6 cellular contexts compared by ENCODE assay signal in the genomic region with DNA sequence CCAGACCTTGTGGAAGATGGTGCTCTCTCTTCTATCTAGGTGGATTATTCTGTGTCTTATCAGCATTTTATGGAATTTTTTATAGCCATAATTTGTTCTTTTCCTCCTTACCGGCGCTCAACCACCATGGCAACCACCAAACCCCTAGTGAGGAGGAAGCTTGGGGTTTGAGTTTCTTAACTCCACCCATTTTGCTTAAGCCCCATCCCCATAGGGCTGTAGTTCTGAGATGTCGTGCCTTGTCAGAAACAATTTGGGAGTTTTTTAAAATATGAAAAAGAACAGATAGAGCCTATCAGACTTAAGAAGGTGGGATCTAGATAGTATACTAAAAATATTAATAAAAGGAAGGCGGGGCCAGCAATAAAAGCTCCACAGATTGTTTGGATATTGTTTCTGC. TPM values are rescaled to one million over a fixed set of nuclear protein-coding genes. Genes with fewer than 3 reads are reported as not detected.
DNase-seq lines count a peak whose midpoint lies in the region; ATAC-seq, FAIRE-seq and TF ChIP-seq lines count a peak whose summit lies in the region.

No MANE protein-coding gene starts in this region.

- H3K36me3 ChIP-seq in WERI-Rb-1 (peaks cover 89% of the 10 kb centered on the region), kidney (ENCODE audit: control insufficient read depth in 1 of 2, insufficient read depth in 2 of 2, low read length in 2 of 2) (peaks cover 42 to 62% of the 10 kb centered on the region in 2 donors)

- no peak for FAIRE-seq in kidney (lab: Jason Lieb, UNC)

- peaks cover 15 to 23% of the 10 kb centered on the region in 2 donors for H3K4me1 ChIP-seq in kidney (ENCODE audit: control insufficient read depth in 1 of 2, insufficient read depth in 1 of 2, low read depth in 1 of 2, low read length in 2 of 2)

- intact Hi-C loops in kidney (cut with DNase I): loop anchor here (10.0 kb wide), 1 partner anchor 79 kb away; no protein-coding TSS in a partner anchor

- H3K9ac ChIP-seq in kidney (ENCODE audit: low read length in 2 of 2): peak overlapping the region; percentile 86 to 99

- TF ChIP-seq CTCF in WERI-Rb-1 (IDR thresholded peaks at IDR 0.05; ENCODE audit: low read depth, low read length) (no peak), kidney (IDR thresholded peaks at IDR 0.05; ENCODE audit: borderline replicate concordance, extremely low read depth, insufficient read depth) (no peak)

- DNase-seq in NCI-H524 (lab: John Stamatoyannopoulos, UW): peak; percentile 14 to 38
- no peak for DNase-seq in NCI-H524 treated with DMSO at 0.1 percent for 48 hours (lab: John Stamatoyannopoulos, UW)
- no peak for DNase-seq in WERI-Rb-1
- DNase-seq in kidney: no peak
- no peak for DNase-seq in GF-D8 (lab: John Stamatoyannopoulos, UW)

- peak overlapping the region; percentile 93 for H3K4me3 ChIP-seq in WERI-Rb-1 (ENCODE audit: low read depth, low read length)
- peak overlapping the region; percentile 89 to 99 for H3K4me3 ChIP-seq in kidney (ENCODE audit: low read length in 2 of 2)

- no peak for ATAC-seq in HG03457 (IDR thresholded peaks at IDR 0.05; ENCODE audit: unreplicated experiment)

- no peaks in the 10 kb centered on the region for H3K27me3 ChIP-seq in WERI-Rb-1 (ENCODE audit: insufficient read depth, low read depth, severe bottlenecking)

- no peak overlapping the region for H3K27ac ChIP-seq in WERI-Rb-1
- peak overlapping the region in 1 of 2 donors; percentile 6 for H3K27ac ChIP-seq in kidney (ENCODE audit: low read depth in 2 of 2, low read length in 2 of 2)

- H3K9me3 ChIP-seq in WERI-Rb-1 (ENCODE audit: severe bottlenecking): no peaks in the 10 kb centered on the region
- H3K9me3 ChIP-seq in kidney (ENCODE audit: control insufficient read depth in 1 of 2, low read length in 2 of 2): no peaks in the 10 kb centered on the region

RNA-seq across cellular contexts. Expression of a gene that starts 5.5 kb away (rescaled TPM):
- total RNA-seq in kidney: 184 TPM
- polyA plus RNA-seq in kidney (ENCODE audit: insufficient read depth, low read depth, low replicate concordance): 73.9 TPM

RNA-seq across cellular contexts. Expression of a gene that starts 21.0 kb away (rescaled TPM):
- 98.5 TPM for total RNA-seq in kidney
- 101 TPM for polyA plus RNA-seq in kidney (ENCODE audit: insufficient read depth, low read depth, low replicate concordance)

RNA-seq across cellular contexts. Expression of a gene that starts 33.1 kb away (rescaled TPM):
- 78.0 TPM for total RNA-seq in kidney
- 45.5 TPM for polyA plus RNA-seq in kidney (ENCODE audit: insufficient read depth, low read depth, low replicate concordance)

RNA-seq across cellular contexts. Expression of a gene that starts 35.5 kb away (rescaled TPM):
- 21.6 TPM for total RNA-seq in kidney
- polyA plus RNA-seq in kidney (ENCODE audit: insufficient read depth, low read depth, low replicate concordance): 10.8 TPM

Comparison
In these comparisons a context has a peak if more than half of its experiments do, and no peak if none do; other contexts are left out.
1. DNase-seq: peak in NCI-H524 (2 of 2); none in NCI-H524 treated with DMSO at 0.1 percent for 48 hours (single experiment), WERI-Rb-1 (single experiment), kidney (single experiment) and GF-D8 (single experiment).